Comparison of ENCODE assay signal across 2 cellular contexts in genomic region chr1:56425494-56425860, GRCh38.
TF ChIP-seq lines count a peak whose summit lies in the region.

No MANE protein-coding gene starts in this region.

TF ChIP-seq in SK-N-SH treated with all-trans-retinoic acid at 6 μM for 48 hours, 23 proteins besides CTCF, POLR2A, EP300 and RAD21 (continued from another document):
- TF ChIP-seq TSHZ2 (CRISPR knock-in tag; IDR thresholded peaks at IDR 0.05) (no peak), OSR1 (CRISPR knock-in tag; IDR thresholded peaks at IDR 0.05) (no peak), TCF4 (CRISPR knock-in tag; IDR thresholded peaks at IDR 0.05; ENCODE audit: borderline replicate concordance) (no peak), ZNF565 (CRISPR knock-in tag; conservative IDR thresholded peaks at IDR 0.05; ENCODE audit: low read depth) (no peak), ZFP30 (CRISPR knock-in tag; IDR thresholded peaks at IDR 0.05) (no peak), POU6F1 (CRISPR knock-in tag; IDR thresholded peaks at IDR 0.05; ENCODE audit: borderline replicate concordance, low read depth) (no peak), BACH2 (CRISPR knock-in tag; IDR thresholded peaks at IDR 0.05; ENCODE audit: borderline replicate concordance) (no peak), SNAI2 (CRISPR knock-in tag; IDR thresholded peaks at IDR 0.05) (no peak), CSDC2 (CRISPR knock-in tag; IDR thresholded peaks at IDR 0.05) (no peak), TOX (CRISPR knock-in tag; IDR thresholded peaks at IDR 0.05; ENCODE audit: borderline replicate concordance) (no peak), ISL1 (CRISPR knock-in tag; IDR thresholded peaks at IDR 0.05) (no peak), ZC3H10 (CRISPR knock-in tag; IDR thresholded peaks at IDR 0.05) (no peak)

TF ChIP-seq in SK-N-SH, 30 proteins besides CTCF, POLR2A, EP300 and RAD21 (continued from another document):
- TF ChIP-seq IRF3 (IDR thresholded peaks at IDR 0.05; ENCODE audit: low read depth, low read length) (no peak), TCF12 (IDR thresholded peaks at IDR 0.05) (no peak), JUND (IDR thresholded peaks at IDR 0.05) (no peak), FOXM1 (IDR thresholded peaks at IDR 0.05; ENCODE audit: low read depth) (no peak), RCOR1 (IDR thresholded peaks at IDR 0.05; ENCODE audit: low read length) (no peak), POLR2AphosphoS5 (IDR thresholded peaks at IDR 0.05; ENCODE audit: low read depth, low read length) (no peak), RFX5 (IDR thresholded peaks at IDR 0.05; ENCODE audit: low read length) (no peak), MEF2A (IDR thresholded peaks at IDR 0.05; ENCODE audit: borderline replicate concordance, low read depth) (no peak), USF1 (IDR thresholded peaks at IDR 0.05; ENCODE audit: borderline replicate concordance, low read depth) (no peak), TAF1 (IDR thresholded peaks at IDR 0.05; ENCODE audit: borderline replicate concordance, low read depth, low read length) (no peak), EZH2phosphoT487 (IDR thresholded peaks at IDR 0.05; ENCODE audit: borderline replicate concordance, low read depth) (no peak)
- TF ChIP-seq, protein P1, sequence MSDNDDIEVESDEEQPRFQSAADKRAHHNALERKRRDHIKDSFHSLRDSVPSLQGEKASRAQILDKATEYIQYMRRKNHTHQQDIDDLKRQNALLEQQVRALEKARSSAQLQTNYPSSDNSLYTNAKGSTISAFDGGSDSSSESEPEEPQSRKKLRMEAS (IDR thresholded peaks at IDR 0.05; ENCODE audit: low read depth), result no peak
